Comparison of ENCODE assay signal across 10 cellular contexts in the genomic region with DNA sequence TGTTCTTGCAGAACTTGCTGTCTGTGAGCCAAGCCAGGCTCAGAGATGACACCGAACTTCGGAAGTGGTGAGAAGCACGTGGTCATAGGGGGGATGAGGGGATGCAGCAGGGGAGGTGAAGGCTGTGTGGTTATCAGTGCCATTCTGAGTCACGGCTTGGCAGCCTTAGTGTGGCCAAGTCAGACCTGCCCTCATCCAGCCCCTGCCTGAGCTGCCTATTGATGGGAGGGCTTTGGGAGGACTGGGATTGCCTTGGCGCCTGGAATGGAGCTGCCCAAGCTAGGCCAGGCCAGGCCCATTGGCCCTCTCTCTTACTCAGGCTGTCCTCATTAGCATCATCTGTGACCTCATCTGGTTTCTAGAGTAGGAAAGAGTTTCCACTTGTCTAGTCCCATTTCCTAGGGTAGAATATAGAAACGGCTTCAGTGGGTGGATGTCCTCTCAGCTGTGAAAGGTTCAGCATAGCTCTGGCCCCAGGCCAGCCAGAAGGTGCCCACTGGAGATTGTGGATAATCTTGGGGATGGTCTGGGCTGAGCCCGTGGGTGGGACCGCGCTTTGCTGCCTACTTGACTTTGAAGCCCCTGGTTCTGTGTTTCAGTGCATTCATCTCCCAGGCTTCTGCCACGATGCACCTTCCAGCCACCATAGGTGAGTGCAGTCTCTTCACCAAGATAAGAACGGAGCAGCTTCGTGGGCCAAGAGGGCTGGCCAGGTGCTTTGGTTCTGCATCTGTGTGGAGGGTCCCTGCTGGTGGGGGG. TPM values are rescaled to one million over a fixed set of nuclear protein-coding genes. Genes with fewer than 3 reads are reported as not detected.
DNase-seq lines count a peak whose midpoint lies in the region; TF ChIP-seq lines count a peak whose summit lies in the region.
"Had no signal": no experiment of that assay in that cellular context is flagged by ENCODE, and none has a peak within 500 bp of the region (broad histone marks: within the 10 kb centered on the region; RNA-seq: fewer than 3 reads in every experiment).

No MANE protein-coding gene starts in this region.

- no peaks in the 10 kb centered on the region for H3K36me3 ChIP-seq in hepatocyte (replicated peaks; ENCODE audit: insufficient read depth, low read depth)

- no peak overlapping the region for H3K4me2 ChIP-seq in hepatocyte

- TF ChIP-seq CTCF in hepatocyte (IDR thresholded peaks at IDR 0.05; ENCODE audit: poor library complexity) (no peak), dorsolateral prefrontal cortex (IDR thresholded peaks at IDR 0.05 in 54 of 56, conservative IDR thresholded peaks at IDR 0.05 in 2 of 56; ENCODE audit: low read depth in 1 of 56, partially characterized antibody in 56 of 56) (no peak)

- peaks cover 6% of the 10 kb centered on the region for H3K79me2 ChIP-seq in hepatocyte

- no peaks in the 10 kb centered on the region for H4K20me1 ChIP-seq in hepatocyte (ENCODE audit: insufficient read depth, poor library complexity, severe bottlenecking)

- H3K9me3 ChIP-seq in hepatocyte (ENCODE audit: low read depth): no peaks in the 10 kb centered on the region
- H3K9me3 ChIP-seq: pancreas, SJCRH30 had no signal

- peaks cover 4% of the 10 kb centered on the region for H3K9me3 Mint-ChIP-seq in activated CD4-positive, alpha-beta T cell treated with anti-CD3 and anti-CD28 coated beads, Interleukin-2, amount 10 ng/mL, durations not matched to agents 24 days and 14 days
- no peaks in the 10 kb centered on the region for H3K9me3 Mint-ChIP-seq in T-helper 1 cell treated with Interleukin-12 subunit alpha and Interleukin-12 subunit beta and Interleukin-4 antibody, amounts not matched to agents 30 μg/mL and 1 μg/mL, for 36 hours

- 95% methylated on average over 12 of the region's 12 CpGs for WGBS in hepatocyte (ENCODE audit: low lambda C conversion rate, missing lambda C conversion rate)

- H3K27ac Mint-ChIP-seq in activated CD4-positive, alpha-beta T cell treated with anti-CD3 and anti-CD28 coated beads, Interleukin-2, amount 10 ng/mL, durations not matched to agents 24 days and 14 days: peak overlapping the region; percentile 85
- peak overlapping the region; percentile 87 for H3K27ac Mint-ChIP-seq in T-helper 1 cell treated with Interleukin-12 subunit alpha and Interleukin-12 subunit beta and Interleukin-4 antibody, amounts not matched to agents 30 μg/mL and 1 μg/mL, for 36 hours

- H3K27me3 Mint-ChIP-seq in activated CD4-positive, alpha-beta T cell treated with anti-CD3 and anti-CD28 coated beads, Interleukin-2, amount 10 ng/mL, durations not matched to agents 24 days and 14 days: no peaks in the 10 kb centered on the region
- H3K27me3 Mint-ChIP-seq in T-helper 1 cell treated with Interleukin-12 subunit alpha and Interleukin-12 subunit beta and Interleukin-4 antibody, amounts not matched to agents 30 μg/mL and 1 μg/mL, for 36 hours (ENCODE audit: low read depth): no peaks in the 10 kb centered on the region

- H3K4me1 Mint-ChIP-seq in activated CD4-positive, alpha-beta T cell treated with anti-CD3 and anti-CD28 coated beads, Interleukin-2, amount 10 ng/mL, durations not matched to agents 24 days and 14 days: peaks cover 33% of the 10 kb centered on the region
- peaks cover 26% of the 10 kb centered on the region for H3K4me1 Mint-ChIP-seq in T-helper 1 cell treated with Interleukin-12 subunit alpha and Interleukin-12 subunit beta and Interleukin-4 antibody, amounts not matched to agents 30 μg/mL and 1 μg/mL, for 36 hours (ENCODE audit: low read depth)

- peaks cover 62% of the 10 kb centered on the region for H3K36me3 Mint-ChIP-seq in activated CD4-positive, alpha-beta T cell treated with anti-CD3 and anti-CD28 coated beads, Interleukin-2, amount 10 ng/mL, durations not matched to agents 24 days and 14 days (ENCODE audit: low read depth)
- H3K36me3 Mint-ChIP-seq in T-helper 1 cell treated with Interleukin-12 subunit alpha and Interleukin-12 subunit beta and Interleukin-4 antibody, amounts not matched to agents 30 μg/mL and 1 μg/mL, for 36 hours (ENCODE audit: low read depth): peaks cover 36% of the 10 kb centered on the region

- no peak for DNase-seq in activated CD4-positive, alpha-beta T cell treated with anti-CD3 and anti-CD28 coated beads, Interleukin-2, amount 10 ng/mL, durations not matched to agents 24 days and 14 days
- DNase-seq in activated CD4-positive, alpha-beta T cell treated with anti-CD3 and anti-CD28 coated beads for 48 hours: no peak
- DNase-seq in hepatocyte (ENCODE audit: low spot score) (no peak), substantia nigra (lab: John Stamatoyannopoulos, UW) (no peak), NCI-H1417 (lab: John Stamatoyannopoulos, UW) (no peak), AG08396 (ENCODE audit: low spot score) (no peak), dorsolateral prefrontal cortex (no peak)
- DNase-seq: SJCRH30 had no signal

- no peak overlapping the region for H2AFZ ChIP-seq in hepatocyte

- H3K4me3 Mint-ChIP-seq in activated CD4-positive, alpha-beta T cell treated with anti-CD3 and anti-CD28 coated beads, Interleukin-2, amount 10 ng/mL, durations not matched to agents 24 days and 14 days: peak overlapping the region; percentile 55
- H3K4me3 Mint-ChIP-seq in T-helper 1 cell treated with Interleukin-12 subunit alpha and Interleukin-12 subunit beta and Interleukin-4 antibody, amounts not matched to agents 30 μg/mL and 1 μg/mL, for 36 hours: no peak overlapping the region

- H3K4me1 ChIP-seq in hepatocyte (ENCODE audit: insufficient read depth): peaks cover 27% of the 10 kb centered on the region
- H3K4me1 ChIP-seq: pancreas, SJCRH30 had no signal

- H3K27ac ChIP-seq in hepatocyte (peak overlapping the region; percentile 70), substantia nigra (ENCODE audit: low read depth, low read length, poor library complexity, severe bottlenecking) (peak overlapping the region; percentile 35), dorsolateral prefrontal cortex (no peak overlapping the region)
- H3K27ac ChIP-seq: pancreas, SJCRH30 had no signal

- H3K4me3 ChIP-seq in hepatocyte (no peak overlapping the region), dorsolateral prefrontal cortex (no peak overlapping the region)
- H3K4me3 ChIP-seq: pancreas, SJCRH30 had no signal

- intact Hi-C loops in activated CD4-positive, alpha-beta T cell treated with anti-CD3 and anti-CD28 coated beads, Interleukin-2, amount 10 ng/mL, durations not matched to agents 24 days and 14 days (cut with micrococcal nuclease): loop anchor here (10.0 kb wide), 1 partner anchor 265 kb away; a partner anchor contains a TSS
- intact Hi-C loops in dorsolateral prefrontal cortex (cut with DNase I): no loop called here

- no peaks in the 10 kb centered on the region for H3K27me3 ChIP-seq in hepatocyte
- no peaks in the 10 kb centered on the region for H3K27me3 ChIP-seq in dorsolateral prefrontal cortex
- H3K27me3 ChIP-seq: pancreas, SJCRH30 had no signal

- H3K9me2 ChIP-seq in hepatocyte (replicated peaks; ENCODE audit: insufficient read depth): no peaks in the 10 kb centered on the region

RNA-seq across cellular contexts. Expression of a gene that starts 7.2 kb away (rescaled TPM):
- total RNA-seq in activated CD4-positive, alpha-beta T cell treated with anti-CD3 and anti-CD28 coated beads, Interleukin-2, amount 10 ng/mL, durations not matched to agents 24 days and 14 days: 81.7 and 90.5 TPM in 2 replicates
- 58.0 and 235 TPM in 2 replicates for total RNA-seq in hepatocyte
- 88.1 and 90.5 TPM in 2 replicates for polyA plus RNA-seq in hepatocyte
- 10 to 100 TPM in 104 of 120 experiments, 1 to 10 TPM in 16; 6.3 to 35.3 (median 13.9) TPM for total RNA-seq in dorsolateral prefrontal cortex

Comparison
In these comparisons a context has a peak if more than half of its experiments do, and no peak if none do; other contexts are left out.
1. H3K27ac ChIP-seq: peak in hepatocyte (single experiment) and substantia nigra (single experiment); none in dorsolateral prefrontal cortex (0 of 59).